Comparison of ENCODE assay signal across 7 cellular contexts in genomic region chr17:3801043-3801746, GRCh38. TPM values are rescaled to one million over a fixed set of nuclear protein-coding genes. Genes with fewer than 3 reads are reported as not detected.
DNase-seq lines count a peak whose midpoint lies in the region; ATAC-seq and TF ChIP-seq lines count a peak whose summit lies in the region.

Gene ITGAE (minus strand): TSS chr17:3801188. CDS start chr17:3801144, 44 bp downstream.

- no peaks in the 10 kb centered on the region for H3K36me3 ChIP-seq in brain microvascular endothelial cell (replicated peaks)

- intact Hi-C loops in left colon (cut with DNase I, micrococcal nuclease) = no loop called here

- H3K27ac ChIP-seq in brain microvascular endothelial cell (peak within 1 kb of the TSS; percentile 91), substantia nigra (ENCODE audit: low read depth, low read length, poor library complexity, severe bottlenecking) (no peak within 1 kb of the TSS)

- H3K4me3 ChIP-seq in brain microvascular endothelial cell (ENCODE audit: low read depth, low read length) = no peak within 1 kb of the TSS

- no peaks in the 10 kb centered on the region for H3K27me3 ChIP-seq in brain microvascular endothelial cell (replicated peaks)

- DNase-seq in LHCN-M2 (ENCODE audit: low read depth) = no peak
- no peak for DNase-seq in brain microvascular endothelial cell
- DNase-seq in left colon = no peak
- DNase-seq in substantia nigra (lab: John Stamatoyannopoulos, UW) = no peak
- no peak for DNase-seq in NCI-H1417 treated with DMSO at 0.1 percent for 48 hours (lab: John Stamatoyannopoulos, UW)
- DNase-seq in effector CD4-positive, alpha-beta T cell = no peak

- TF ChIP-seq CTCF in brain microvascular endothelial cell (IDR thresholded peaks at IDR 0.05; ENCODE audit: low read depth, low read length, missing control alignments) = no peak
- no peak for TF ChIP-seq CTCF in subcutaneous adipose tissue (IDR thresholded peaks at IDR 0.05; ENCODE audit: low read depth)

- in situ Hi-C loops in brain microvascular endothelial cell (cut with HindIII; ENCODE audit: low pct_ligation_motif_present, low sequenced_read_pairs) = no loop called here

- no peak for ATAC-seq in left colon

RNA-seq across cellular contexts. Expression of gene ITGAE, which starts in this region (rescaled TPM):
- total RNA-seq in LHCN-M2 (2014; rRNA removed) = 36.8 and 38.6 TPM in 2 replicates
- 95.4 TPM for polyA plus RNA-seq in LHCN-M2 (2012)
- 10 to 100 TPM; 15.6 to 16.2 TPM for total RNA-seq in left colon
- 10 to 100 TPM; 19.8 to 48.3 (median 30.8) TPM for total RNA-seq in subcutaneous adipose tissue
